1 cellular context compared by ENCODE assay signal in genomic region chr14:35213869-35214387, GRCh38.
TF ChIP-seq lines count a peak whose summit lies in the region.

No MANE protein-coding gene starts in this region.

TF ChIP-seq in SK-N-SH treated with all-trans-retinoic acid at 6 μM for 48 hours, 23 proteins besides CTCF, POLR2A, EP300 and RAD21 (continued from another document):
- TF ChIP-seq SNAI2 (CRISPR knock-in tag; IDR thresholded peaks at IDR 0.05) (no peak), GLIS3 (CRISPR knock-in tag; IDR thresholded peaks at IDR 0.05) (no peak)
TF ChIP-seq in SK-N-SH treated with all-trans-retinoic acid at 6 μM for 48 hours: peak in this region for 1.
